Comparison of ENCODE assay signal across 1 cellular context in the genomic region with DNA sequence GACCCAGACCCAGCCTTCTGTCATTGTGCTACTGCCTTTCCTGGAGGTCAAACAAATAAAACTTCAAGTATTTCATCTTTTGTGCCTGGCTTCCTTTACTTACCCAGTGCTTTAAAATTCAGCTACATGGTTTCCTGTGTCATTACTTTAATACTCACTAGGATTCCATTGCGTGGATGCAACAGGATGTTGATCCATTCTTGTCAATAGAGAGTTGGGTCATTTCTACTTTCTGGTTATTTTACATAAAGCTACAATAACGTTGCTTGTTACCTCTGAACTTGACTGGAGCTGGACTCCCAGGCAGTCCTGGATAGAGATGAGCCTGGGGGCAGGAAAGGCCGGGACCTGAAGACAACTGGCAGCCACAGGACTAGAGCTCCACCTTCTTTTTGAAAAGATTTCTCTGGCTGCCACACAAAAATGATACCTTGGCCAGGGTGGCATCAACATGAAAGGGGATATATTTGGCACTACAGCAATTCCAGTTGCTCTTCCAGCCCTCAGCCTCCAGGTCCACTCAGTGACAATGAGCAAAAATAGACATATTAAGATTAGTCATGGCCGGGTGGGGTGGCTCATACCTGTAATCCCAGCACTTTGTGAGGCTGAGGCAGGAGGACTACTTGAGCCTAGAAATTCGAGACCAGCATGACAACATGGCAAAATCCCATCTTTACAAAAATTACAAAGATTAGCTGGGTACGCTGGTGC.
TF ChIP-seq lines count a peak whose summit lies in the region.

No MANE protein-coding gene starts in this region.

TF ChIP-seq in HepG2, 621 proteins besides CTCF, POLR2A, EP300 and RAD21:
- peak; percentile 18; the same call in 1 of the 2 replicates for TF ChIP-seq FOXA3 (CRISPR knock-in tag; IDR thresholded peaks at IDR 0.05)
- TF ChIP-seq, protein P1, sequence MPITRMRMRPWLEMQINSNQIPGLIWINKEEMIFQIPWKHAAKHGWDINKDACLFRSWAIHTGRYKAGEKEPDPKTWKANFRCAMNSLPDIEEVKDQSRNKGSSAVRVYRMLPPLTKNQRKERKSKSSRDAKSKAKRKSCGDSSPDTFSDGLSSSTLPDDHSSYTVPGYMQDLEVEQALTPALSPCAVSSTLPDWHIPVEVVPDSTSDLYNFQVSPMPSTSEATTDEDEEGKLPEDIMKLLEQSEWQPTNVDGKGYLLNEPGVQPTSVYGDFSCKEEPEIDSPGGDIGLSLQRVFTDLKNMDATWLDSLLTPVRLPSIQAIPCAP (CRISPR knock-in tag; IDR thresholded peaks at IDR 0.05; ENCODE audit: low read depth) = no peak
- TF ChIP-seq, protein P2, sequence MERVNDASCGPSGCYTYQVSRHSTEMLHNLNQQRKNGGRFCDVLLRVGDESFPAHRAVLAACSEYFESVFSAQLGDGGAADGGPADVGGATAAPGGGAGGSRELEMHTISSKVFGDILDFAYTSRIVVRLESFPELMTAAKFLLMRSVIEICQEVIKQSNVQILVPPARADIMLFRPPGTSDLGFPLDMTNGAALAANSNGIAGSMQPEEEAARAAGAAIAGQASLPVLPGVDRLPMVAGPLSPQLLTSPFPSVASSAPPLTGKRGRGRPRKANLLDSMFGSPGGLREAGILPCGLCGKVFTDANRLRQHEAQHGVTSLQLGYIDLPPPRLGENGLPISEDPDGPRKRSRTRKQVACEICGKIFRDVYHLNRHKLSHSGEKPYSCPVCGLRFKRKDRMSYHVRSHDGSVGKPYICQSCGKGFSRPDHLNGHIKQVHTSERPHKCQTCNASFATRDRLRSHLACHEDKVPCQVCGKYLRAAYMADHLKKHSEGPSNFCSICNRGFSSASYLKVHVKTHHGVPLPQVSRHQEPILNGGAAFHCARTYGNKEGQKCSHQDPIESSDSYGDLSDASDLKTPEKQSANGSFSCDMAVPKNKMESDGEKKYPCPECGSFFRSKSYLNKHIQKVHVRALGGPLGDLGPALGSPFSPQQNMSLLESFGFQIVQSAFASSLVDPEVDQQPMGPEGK (CRISPR knock-in tag; IDR thresholded peaks at IDR 0.05) = no peak
- no peak for TF ChIP-seq ZNF251 (CRISPR knock-in tag; IDR thresholded peaks at IDR 0.05)
- no peak for TF ChIP-seq ETV6 (CRISPR knock-in tag; conservative IDR thresholded peaks at IDR 0.05)
- TF ChIP-seq, protein P3, sequence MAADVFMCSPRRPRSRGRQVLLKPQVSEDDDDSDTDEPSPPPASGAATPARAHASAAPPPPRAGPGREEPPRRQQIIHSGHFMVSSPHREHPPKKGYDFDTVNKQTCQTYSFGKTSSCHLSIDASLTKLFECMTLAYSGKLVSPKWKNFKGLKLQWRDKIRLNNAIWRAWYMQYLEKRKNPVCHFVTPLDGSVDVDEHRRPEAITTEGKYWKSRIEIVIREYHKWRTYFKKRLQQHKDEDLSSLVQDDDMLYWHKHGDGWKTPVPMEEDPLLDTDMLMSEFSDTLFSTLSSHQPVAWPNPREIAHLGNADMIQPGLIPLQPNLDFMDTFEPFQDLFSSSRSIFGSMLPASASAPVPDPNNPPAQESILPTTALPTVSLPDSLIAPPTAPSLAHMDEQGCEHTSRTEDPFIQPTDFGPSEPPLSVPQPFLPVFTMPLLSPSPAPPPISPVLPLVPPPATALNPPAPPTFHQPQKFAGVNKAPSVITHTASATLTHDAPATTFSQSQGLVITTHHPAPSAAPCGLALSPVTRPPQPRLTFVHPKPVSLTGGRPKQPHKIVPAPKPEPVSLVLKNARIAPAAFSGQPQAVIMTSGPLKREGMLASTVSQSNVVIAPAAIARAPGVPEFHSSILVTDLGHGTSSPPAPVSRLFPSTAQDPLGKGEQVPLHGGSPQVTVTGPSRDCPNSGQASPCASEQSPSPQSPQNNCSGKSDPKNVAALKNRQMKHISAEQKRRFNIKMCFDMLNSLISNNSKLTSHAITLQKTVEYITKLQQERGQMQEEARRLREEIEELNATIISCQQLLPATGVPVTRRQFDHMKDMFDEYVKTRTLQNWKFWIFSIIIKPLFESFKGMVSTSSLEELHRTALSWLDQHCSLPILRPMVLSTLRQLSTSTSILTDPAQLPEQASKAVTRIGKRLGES (CRISPR knock-in tag; IDR thresholded peaks at IDR 0.05; ENCODE audit: borderline replicate concordance) = no peak
- no peak for TF ChIP-seq ZNF446 (CRISPR knock-in tag; IDR thresholded peaks at IDR 0.05)
